Comparison of ENCODE assay signal across 7 cellular contexts in genomic region chr9:131503626-131504465, GRCh38. TPM values are rescaled to one million over a fixed set of nuclear protein-coding genes. Genes with fewer than 3 reads are reported as not detected.
DNase-seq lines count a peak whose midpoint lies in the region; ATAC-seq and TF ChIP-seq lines count a peak whose summit lies in the region.

No MANE protein-coding gene starts in this region.

- H3K9ac ChIP-seq in smooth muscle cell (ENCODE audit: low read depth) = peak overlapping the region; percentile 76

- POLR2A ChIA-PET in Panc1 (lab: Charles Lee) = no interaction called here

- TF ChIP-seq CTCF in Panc1 (IDR thresholded peaks at IDR 0.05) (no peak; the same call in 1 of the 2 replicates), smooth muscle cell (IDR thresholded peaks at IDR 0.05; ENCODE audit: borderline replicate concordance, insufficient read depth, poor library complexity, severe bottlenecking) (no peak)

- H3K79me2 ChIP-seq in smooth muscle cell (ENCODE audit: low read depth) = no peaks in the 10 kb centered on the region

- H3K9me3 ChIP-seq in Panc1 (ENCODE audit: control insufficient read depth, insufficient read depth, low read depth, low read length) = no peaks in the 10 kb centered on the region
- H3K9me3 ChIP-seq in smooth muscle cell (replicated peaks; ENCODE audit: low read depth) = no peaks in the 10 kb centered on the region

- H3K27ac ChIP-seq in Panc1 (ENCODE audit: low read length) (peak overlapping the region; percentile 76), smooth muscle cell (ENCODE audit: low read depth) (no peak overlapping the region)

- H3K4me1 ChIP-seq in Panc1 (ENCODE audit: control insufficient read depth, insufficient read depth, low read length) (peaks cover 17% of the 10 kb centered on the region), smooth muscle cell (ENCODE audit: low read depth) (peaks cover 11% of the 10 kb centered on the region)

- no peak overlapping the region for H2AFZ ChIP-seq in smooth muscle cell (ENCODE audit: low read depth)

- no TSS peak for BruUV-seq in Panc1 (replicated peaks; lab: Mats Ljungman, UMichigan)

- H3K36me3 ChIP-seq in Panc1 (ENCODE audit: control insufficient read depth, insufficient read depth, low read length) = no peaks in the 10 kb centered on the region
- H3K36me3 ChIP-seq in smooth muscle cell (ENCODE audit: low read depth) = no peaks in the 10 kb centered on the region

- H3K27me3 ChIP-seq in Panc1 (ENCODE audit: control insufficient read depth, insufficient read depth, low read length) (no peaks in the 10 kb centered on the region), smooth muscle cell (ENCODE audit: low read depth) (no peaks in the 10 kb centered on the region)

- peak overlapping the region; percentile 88 for H3K4me2 ChIP-seq in smooth muscle cell

- DNase-seq in Panc1 (ENCODE audit: low read depth, low spot score) = no peak
- peak; percentile 36 for DNase-seq in activated gamma-delta T cell treated with anti-CD3 and anti-CD28 coated beads, Interleukin-2, amount 50 U/mL, for 16 hours (ENCODE audit: low read depth)
- peak; percentile 66 for DNase-seq in hepatic stellate cell (ENCODE audit: low spot score)
- no peak for DNase-seq in smooth muscle cell (lab: John Stamatoyannopoulos, UW; ENCODE audit: unreplicated experiment)

- in situ Hi-C loops in Panc1 (cut with HindIII; ENCODE audit: low pct_unique_long_range_greater_than_20kb, low sequenced_read_pairs) = no loop called here

- ATAC-seq in GM21447 (IDR thresholded peaks at IDR 0.05; ENCODE audit: unreplicated experiment) (peak; percentile 12), Panc1 (peak; percentile 52), HG03039 (IDR thresholded peaks at IDR 0.05; ENCODE audit: unreplicated experiment) (no peak), GM21576 (IDR thresholded peaks at IDR 0.05; ENCODE audit: unreplicated experiment) (no peak)

- intact Hi-C loops in Panc1 (cut with micrococcal nuclease; ENCODE audit: unreplicated experiment) = no loop called here

- peaks cover 21% of the 10 kb centered on the region for H3F3A ChIP-seq in smooth muscle cell (ENCODE audit: low read depth)

- peaks cover 29% of the 10 kb centered on the region for H4K20me1 ChIP-seq in smooth muscle cell (ENCODE audit: low read depth)

- H3K4me3 ChIP-seq in Panc1 (ENCODE audit: low read depth in 2 of 2, low read length in 2 of 2) (peak overlapping the region; percentile 72 to 73), smooth muscle cell (peak overlapping the region; percentile 80)

- WGBS in smooth muscle cell (ENCODE audit: low lambda C conversion rate) = 57% methylated on average over 32 of the region's 32 CpGs

- CTCF ChIA-PET in Panc1 (lab: Charles Lee) = interaction anchor here (1.1 kb wide), 1 partner anchor 130 kb away, joined by 3 read pairs; no protein-coding TSS in a partner anchor

RNA-seq across cellular contexts. Expression of gene POMT1, which starts 1.1 kb away (rescaled TPM):
- total RNA-seq in Panc1 (2021; ENCODE audit: unreplicated experiment) (58.0 TPM), smooth muscle cell (11.8 and 14.6 TPM in 2 replicates)
- 60.7 TPM for polyA plus RNA-seq in Panc1 (2012; ENCODE audit: insufficient read length)
- polyA plus RNA-seq in smooth muscle cell = 15.2 and 23.6 TPM in 2 replicates

RNA-seq across cellular contexts. Expression of gene UCK1, which starts 27.2 kb away (rescaled TPM):
- total RNA-seq in Panc1 (2021; ENCODE audit: unreplicated experiment) (30.2 TPM), smooth muscle cell (9.7 and 13.6 TPM in 2 replicates)
- 40.4 TPM for polyA plus RNA-seq in Panc1 (2012; ENCODE audit: insufficient read length)
- 18.7 and 20.2 TPM in 2 replicates for polyA plus RNA-seq in smooth muscle cell

RNA-seq across cellular contexts. Expression of gene PRRT1B, which starts 41.5 kb away (rescaled TPM):
- total RNA-seq in Panc1 (2021; ENCODE audit: unreplicated experiment) (1.1 TPM), smooth muscle cell (not detected in 2 replicates)
- polyA plus RNA-seq in Panc1 (2012; ENCODE audit: insufficient read length) = 0.56 TPM
- polyA plus RNA-seq in smooth muscle cell = not detected in 2 replicates

Comparison
In these comparisons a context has a peak if more than half of its experiments do, and no peak if none do; other contexts are left out.
1. ATAC-seq: peak in GM21447 (single experiment) and Panc1 (single experiment); none in HG03039 (single experiment) and GM21576 (single experiment).
2. DNase-seq: peak in activated gamma-delta T cell treated with anti-CD3 and anti-CD28 coated beads, Interleukin-2, amount 50 U/mL, for 16 hours (single experiment) and hepatic stellate cell (single experiment); none in Panc1 (single experiment) and smooth muscle cell (single experiment).